Comparison of ENCODE assay signal across 11 cellular contexts in genomic region chr13:45368571-45368970, GRCh38. TPM values are rescaled to one million over a fixed set of nuclear protein-coding genes. Genes with fewer than 3 reads are reported as not detected.
DNase-seq lines count a peak whose midpoint lies in the region; ATAC-seq, FAIRE-seq and TF ChIP-seq lines count a peak whose summit lies in the region.
"Had no signal": no experiment of that assay in that cellular context is flagged by ENCODE, and none has a peak within 500 bp of the region (broad histone marks: within the 10 kb centered on the region; RNA-seq: fewer than 3 reads in every experiment).

No MANE protein-coding gene starts in this region.

- H3K18ac ChIP-seq in trophoblast cell (ENCODE audit: low read length), result no peak overlapping the region

- H3K4me2 ChIP-seq in K562 (ENCODE audit: insufficient read depth, low read length), result no peak overlapping the region
- no peak overlapping the region for H3K4me2 ChIP-seq in trophoblast cell (ENCODE audit: low read length)

- no peak for FAIRE-seq in K562 (lab: Jason Lieb, UNC)

- H3K4me1 Mint-ChIP-seq in CD8-positive, alpha-beta T cell (ENCODE audit: low read depth), result peaks cover 44% of the 10 kb centered on the region

- DNase-seq in CD8-positive, alpha-beta T cell, result no peak
- DNase-seq in KBM-7 (peak; percentile 39), K562 (ENCODE audit: extremely low read depth in 1 of 4, low spot score in 3 of 4) (no peak), mucosa of descending colon (no peak), SKM-1 (lab: John Stamatoyannopoulos, UW; ENCODE audit: unreplicated experiment) (no peak), trophoblast cell (no peak), NCI-H526 treated with DMSO at 0.1 percent for 48 hours (lab: John Stamatoyannopoulos, UW) (no peak), middle frontal gyrus (ENCODE audit: extremely low spot score, low spot score) (no peak)
- DNase-seq: left ventricle myocardium inferior, NCI-H526, tibial artery had no signal

- intact Hi-C loops in CD8-positive, alpha-beta T cell (cut with DNase I, micrococcal nuclease), result loop anchor here (1.0 to 5.0 kb wide), 2 partner anchors 36 to 121 kb away; no protein-coding TSS in a partner anchor
- intact Hi-C loops in K562 (cut with micrococcal nuclease) (no loop called here), mucosa of descending colon (cut with DNase I, micrococcal nuclease) (loop anchor here in 1 of 2 donors (10.0 kb wide), 1 partner anchor 676 kb away; no protein-coding TSS in a partner anchor)

- H3K27ac Mint-ChIP-seq in CD8-positive, alpha-beta T cell, result peak overlapping the region; percentile 89

- no peaks in the 10 kb centered on the region for H3K36me3 ChIP-seq in CD8-positive, alpha-beta T cell (ENCODE audit: insufficient read depth, low read length)
- H3K36me3 ChIP-seq in K562 (ENCODE audit: control insufficient read depth, insufficient read depth, low read length), result no peaks in the 10 kb centered on the region
- no peaks in the 10 kb centered on the region for H3K36me3 ChIP-seq in mucosa of descending colon (ENCODE audit: low read depth)
- peaks cover 2% of the 10 kb centered on the region in 2 experiments for H3K36me3 ChIP-seq in trophoblast cell (ENCODE audit: control insufficient read depth in 1 of 2, insufficient read depth in 2 of 2, low read length in 2 of 2)

- H4K12ac ChIP-seq in trophoblast cell (ENCODE audit: low read depth, low read length), result no peak overlapping the region

- CTCF ChIA-PET in CD8-positive, alpha-beta T cell (lab: Charles Lee), result interaction anchor here (4.2 kb wide), 1 partner anchor 37 kb away, joined by 17 read pairs; no protein-coding TSS in a partner anchor
- CTCF ChIA-PET in K562 (lab: Yijun Ruan, JAX; ENCODE audit: low intra/inter-chr PET ratio), result no interaction called here

- no CpG with 5 or more reads among the region's 3 CpGs for WGBS in K562 (ENCODE audit: insufficient coverage, low coverage, missing lambda C conversion rate)
- no CpG with 5 or more reads among the region's 3 CpGs for WGBS in trophoblast cell (ENCODE audit: extremely low coverage, insufficient coverage, insufficient read length)

- H3K4me3 ChIP-seq in CD8-positive, alpha-beta T cell (ENCODE audit: low read depth, low read length), result no peak overlapping the region
- H3K4me3 ChIP-seq in K562, result no peak overlapping the region
- no peak overlapping the region for H3K4me3 ChIP-seq in mucosa of descending colon
- no peak overlapping the region for H3K4me3 ChIP-seq in trophoblast cell (ENCODE audit: low read depth, low read length)
- H3K4me3 ChIP-seq: left ventricle myocardium inferior, tibial artery had no signal

- no peaks in the 10 kb centered on the region for H3K79me1 ChIP-seq in trophoblast cell (ENCODE audit: low read length)

- no peak for TF ChIP-seq POLR2A in K562 (conservative IDR thresholded peaks at IDR 0.05)

- no peak overlapping the region for H2BK12ac ChIP-seq in trophoblast cell (ENCODE audit: low read length)

- no peak overlapping the region for H4K8ac ChIP-seq in trophoblast cell (ENCODE audit: low read depth, low read length)

- H3K9ac ChIP-seq in K562 (ENCODE audit: insufficient read depth in 1 of 2, low read depth in 2 of 2, low read length in 2 of 2), result no peak overlapping the region
- no peak overlapping the region for H3K9ac ChIP-seq in trophoblast cell (ENCODE audit: low read length)

- no peak for ATAC-seq in CD8-positive, alpha-beta T cell
- ATAC-seq in K562, result no peak
- peak; percentile 31 for ATAC-seq in mucosa of descending colon

- H3K4me3 Mint-ChIP-seq in CD8-positive, alpha-beta T cell, result no peak overlapping the region

- peaks cover 27% of the 10 kb centered on the region for H3K4me1 ChIP-seq in CD8-positive, alpha-beta T cell (ENCODE audit: insufficient read depth, low read length)
- H3K4me1 ChIP-seq in K562 (replicated peaks in 1 of 2; ENCODE audit: control insufficient read depth in 2 of 2, insufficient read depth in 2 of 2, low read length in 2 of 2) (peaks cover 9 to 16% of the 10 kb centered on the region in 2 experiments; a peak in 4 of 5 replicates), mucosa of descending colon (ENCODE audit: low read depth) (peaks cover 20% of the 10 kb centered on the region), trophoblast cell (ENCODE audit: control insufficient read depth in 1 of 2, insufficient read depth in 2 of 2, low read length in 2 of 2) (peaks cover 10 to 12% of the 10 kb centered on the region in 2 experiments)

- no peak overlapping the region for H3K4ac ChIP-seq in trophoblast cell (ENCODE audit: low read depth, low read length)

- no peak for TF ChIP-seq CTCF in CD8-positive, alpha-beta T cell (IDR thresholded peaks at IDR 0.05)
- TF ChIP-seq CTCF in K562 (IDR thresholded peaks at IDR 0.05 in 2 of 3, conservative IDR thresholded peaks at IDR 0.05 in 1 of 3; ENCODE audit: insufficient read depth in 2 of 3, low read depth in 1 of 3, low read length in 3 of 3) (no peak), mucosa of descending colon (IDR thresholded peaks at IDR 0.05) (no peak)

- no peaks in the 10 kb centered on the region for H3K9me3 ChIP-seq in CD8-positive, alpha-beta T cell (ENCODE audit: low read length)
- H3K9me3 ChIP-seq in K562 (replicated peaks; ENCODE audit: control insufficient read depth, insufficient read depth, low read depth, low read length), result no peaks in the 10 kb centered on the region
- no peaks in the 10 kb centered on the region for H3K9me3 ChIP-seq in mucosa of descending colon
- H3K9me3 ChIP-seq in trophoblast cell (ENCODE audit: insufficient read depth, low read depth, low read length), result no peaks in the 10 kb centered on the region
- H3K9me3 ChIP-seq: tibial artery had no signal

- H3K27me3 ChIP-seq in CD8-positive, alpha-beta T cell (ENCODE audit: insufficient read depth, low read length), result no peaks in the 10 kb centered on the region
- no peaks in the 10 kb centered on the region for H3K27me3 ChIP-seq in K562 (ENCODE audit: control insufficient read depth in 2 of 2, insufficient read depth in 2 of 2, low read length in 2 of 2)
- no peaks in the 10 kb centered on the region for H3K27me3 ChIP-seq in trophoblast cell (ENCODE audit: insufficient read depth, low read length)
- H3K27me3 ChIP-seq: tibial artery had no signal

- H3K14ac ChIP-seq in trophoblast cell (ENCODE audit: low read length), result no peak overlapping the region

- no peak overlapping the region for H3K23ac ChIP-seq in trophoblast cell (ENCODE audit: low read length)

- TF ChIP-seq EP300 in K562 (IDR thresholded peaks at IDR 0.05; ENCODE audit: low read length), result no peak

- BruUV-seq in K562 (replicated peaks; lab: Mats Ljungman, UMichigan), result no TSS peak

- peaks cover 12% of the 10 kb centered on the region for H3K36me3 Mint-ChIP-seq in CD8-positive, alpha-beta T cell

- TF ChIP-seq RAD21 in K562 (CRISPR knock-in tag; conservative IDR thresholded peaks at IDR 0.05 in 1 of 2, IDR thresholded peaks at IDR 0.05 in 1 of 2), result no peak

- H3K9me3 Mint-ChIP-seq in CD8-positive, alpha-beta T cell, result no peaks in the 10 kb centered on the region

- no peak overlapping the region for H2AFZ ChIP-seq in K562 (ENCODE audit: low read depth, low read length)
- H2AFZ ChIP-seq in trophoblast cell (ENCODE audit: insufficient read depth, low read length, poor library complexity), result no peak overlapping the region

- no peaks in the 10 kb centered on the region for H3K27me3 Mint-ChIP-seq in CD8-positive, alpha-beta T cell (ENCODE audit: low read depth)

- H4K20me1 ChIP-seq in K562 (replicated peaks; ENCODE audit: control insufficient read depth, insufficient read depth, low read length), result no peaks in the 10 kb centered on the region

- no peaks in the 10 kb centered on the region for H3K9me1 ChIP-seq in K562 (ENCODE audit: control insufficient read depth, insufficient read depth, low read length)

- H4K91ac ChIP-seq in trophoblast cell (ENCODE audit: low read depth, low read length), result no peak overlapping the region

- H2AK5ac ChIP-seq in trophoblast cell (ENCODE audit: low read length), result no peak overlapping the region

- POLR2A ChIA-PET in CD8-positive, alpha-beta T cell (lab: Charles Lee), result interaction anchor here (2.7 to 3.9 kb wide), 3 partner anchors 28 to 96 kb away, joined by 10 to 28 read pairs (median 13); partner anchors contain the start of genes COG3, SLC25A30 and TPT1
- POLR2A ChIA-PET in K562 (lab: Yijun Ruan, JAX), result interaction anchor here (0.6 kb wide), 1 partner anchor 135 kb away, joined by 5 read pairs; no protein-coding TSS in a partner anchor

- H3K79me2 ChIP-seq in K562 (ENCODE audit: control insufficient read depth, insufficient read depth, low read length), result no peaks in the 10 kb centered on the region
- no peaks in the 10 kb centered on the region for H3K79me2 ChIP-seq in trophoblast cell (ENCODE audit: control insufficient read depth, insufficient read depth, low read length, poor library complexity)

- in situ Hi-C loops in KBM-7 (cut with MboI; ENCODE audit: low pct_unique_long_range_greater_than_20kb, low sequenced_read_pairs) (no loop called here), K562 (cut with MboI) (loop anchor here (25.0 kb wide), 1 partner anchor 344 kb away; the partner anchor contains the start of gene CBY2)

- H2BK5ac ChIP-seq in trophoblast cell (ENCODE audit: low read depth, low read length, poor library complexity), result no peak overlapping the region

- H3K27ac ChIP-seq in CD8-positive, alpha-beta T cell (ENCODE audit: low read depth, low read length), result no peak overlapping the region
- H3K27ac ChIP-seq in K562 (ENCODE audit: extremely low read depth, low read depth, low read length), result no peak overlapping the region
- H3K27ac ChIP-seq in trophoblast cell (ENCODE audit: low read depth, low read length), result no peak overlapping the region
- H3K27ac ChIP-seq: left ventricle myocardium inferior, tibial artery had no signal

- H2BK120ac ChIP-seq in trophoblast cell (ENCODE audit: insufficient read depth, low read length, poor library complexity), result no peak overlapping the region

RNA-seq across cellular contexts. Expression of gene TPT1, which starts 27.6 kb away (rescaled TPM):
- total RNA-seq in CD8-positive, alpha-beta T cell, result 1,000 to 10,000 TPM; 8,260 to 8,503 TPM
- 149 and 287 TPM in 2 replicates for total RNA-seq in K562 (2011; cell fraction: chromatin; rRNA removed; ENCODE audit: low replicate concordance)
- total RNA-seq in K562 (2011; cell fraction: nucleolus; rRNA removed), result 162 and 165 TPM in 2 replicates
- total RNA-seq in K562 (2011; cell fraction: nucleoplasm; rRNA removed), result 289 and 732 TPM in 2 replicates
- total RNA-seq in K562 (2014; rRNA removed) (658 and 687 TPM in 2 replicates), K562 (2014; rRNA removed; fragmentation: Illumina TruSeq; extraction: Trizol) (1,890 and 2,065 TPM in 2 replicates), K562 (2015; rRNA removed; fragmentation: Illumina TruSeq; extraction: Trizol) (1,896 and 1,906 TPM in 2 replicates), K562 (2021) (1,201 and 1,281 TPM in 2 replicates), mucosa of descending colon (1,000 to 10,000 TPM; 3,253 to 4,069 (median 3,560) TPM)
- polyA plus RNA-seq in K562 (2011; rRNA removed) (2,188 and 2,403 TPM in 2 replicates), K562 (2014; fragmentation: Illumina TruSeq; extraction: Trizol) (2,213 and 2,508 TPM in 2 replicates), K562 (2014; fragmentation: Nextera tagmentation; extraction: Ambion mirVana) (100 to 1,000 TPM; 602 to 615 TPM), K562 (2014; rRNA removed) (1,757 and 1,784 TPM in 2 replicates)
- polyA plus RNA-seq in K562 (2011; cell fraction: cytosol; rRNA removed), result 605 and 1,162 TPM in 2 replicates
- polyA plus RNA-seq in K562 (2011; cell fraction: nucleus; rRNA removed), result 271 and 513 TPM in 2 replicates
- 2,006 and 3,546 TPM in 2 replicates for polyA plus RNA-seq in K562 (2012)
- polyA minus RNA-seq in K562 (2011; rRNA and poly(A)+ RNA removed), result 1,164 and 1,375 TPM in 2 replicates
- polyA minus RNA-seq in K562 (2011; cell fraction: cytosol; rRNA and poly(A)+ RNA removed), result 434 and 456 TPM in 2 replicates
- polyA minus RNA-seq in K562 (2011; cell fraction: nucleus; rRNA and poly(A)+ RNA removed), result 125 and 222 TPM in 2 replicates
- polyA plus RNA-seq in trophoblast cell (2013), result 3,985 and 4,109 TPM in 2 replicates

RNA-seq across cellular contexts. Expression of gene SLC25A30, which starts 49.6 kb away (rescaled TPM):
- 10 to 100 TPM; 37.7 to 40.5 TPM for total RNA-seq in CD8-positive, alpha-beta T cell
- total RNA-seq in K562 (2011; cell fraction: chromatin; rRNA removed; ENCODE audit: low replicate concordance), result 3.4 and 5.5 TPM in 2 replicates
- 2.0 and 3.3 TPM in 2 replicates for total RNA-seq in K562 (2011; cell fraction: nucleolus; rRNA removed)
- total RNA-seq in K562 (2011; cell fraction: nucleoplasm; rRNA removed), result 4.3 and 5.3 TPM in 2 replicates
- 2.0 and 3.6 TPM in 2 replicates for total RNA-seq in K562 (2014; rRNA removed)
- total RNA-seq in K562 (2014; rRNA removed; fragmentation: Illumina TruSeq; extraction: Trizol), result 6.0 and 7.1 TPM in 2 replicates
- total RNA-seq in K562 (2015; rRNA removed; fragmentation: Illumina TruSeq; extraction: Trizol), result 5.2 and 5.6 TPM in 2 replicates
- total RNA-seq in K562 (2021), result 6.9 and 9.6 TPM in 2 replicates
- 5.3 and 8.8 TPM in 2 replicates for polyA plus RNA-seq in K562 (2011; rRNA removed)
- 2.4 and 7.4 TPM in 2 replicates for polyA plus RNA-seq in K562 (2011; cell fraction: cytosol; rRNA removed)
- polyA plus RNA-seq in K562 (2011; cell fraction: nucleus; rRNA removed), result 2.3 and 5.0 TPM in 2 replicates
- polyA plus RNA-seq in K562 (2012), result 4.1 and 5.2 TPM in 2 replicates
- polyA plus RNA-seq in K562 (2014; fragmentation: Illumina TruSeq; extraction: Trizol), result 9.3 and 11.1 TPM in 2 replicates
- 1 to 10 TPM; 1.1 to 1.6 TPM for polyA plus RNA-seq in K562 (2014; fragmentation: Nextera tagmentation; extraction: Ambion mirVana)
- polyA plus RNA-seq in K562 (2014; rRNA removed), result 5.8 and 8.9 TPM in 2 replicates
- 10.0 and 13.9 TPM in 2 replicates for polyA minus RNA-seq in K562 (2011; rRNA and poly(A)+ RNA removed)
- 4.1 and 7.8 TPM in 2 replicates for polyA minus RNA-seq in K562 (2011; cell fraction: cytosol; rRNA and poly(A)+ RNA removed)
- polyA minus RNA-seq in K562 (2011; cell fraction: nucleus; rRNA and poly(A)+ RNA removed), result 0.94 and 4.9 TPM in 2 replicates
- 10 to 100 TPM; 10.5 to 20.0 (median 13.6) TPM for total RNA-seq in mucosa of descending colon
- 8.9 and 9.3 TPM in 2 replicates for polyA plus RNA-seq in trophoblast cell (2013)
